ENCODE assay signal across 8 cellular contexts in genomic region chr1:16895602-16896315, GRCh38. TPM values are rescaled to one million over a fixed set of nuclear protein-coding genes. Genes with fewer than 3 reads are reported as not detected.
A peak's percentile ranks its signal among the peaks of the same experiment; 100 is the strongest.
DNase-seq lines count a peak whose midpoint lies in the region; ATAC-seq lines count a peak whose summit lies in the region.

Gene RNU1-2, plus strand, starts transcription at chr1:16895980.

- POLR2A ChIA-PET in activated CD8-positive, alpha-beta memory T cell treated with anti-CD3 and anti-CD28 coated beads for 36 hours (lab: Charles Lee), result interaction anchor here (0.7 to 1.2 kb wide), 5 partner anchors 9 to 382 kb away, joined by 3 to 14 read pairs (median 3); no protein-coding TSS in a partner anchor

- CTCF ChIA-PET in activated CD8-positive, alpha-beta memory T cell treated with anti-CD3 and anti-CD28 coated beads for 36 hours (lab: Charles Lee), result interaction anchor here (1.4 kb wide), 1 partner anchor 9 kb away, joined by 4 read pairs; no protein-coding TSS in a partner anchor

- DNase-seq in COR-L47 (lab: John Stamatoyannopoulos, UW) (peak; percentile 82), HUDEP-2 (lab: John Stamatoyannopoulos, UW; ENCODE audit: unreplicated experiment in 76 of 76) (peak; percentile 36 to 96 (median 87)), NOMO-1 treated with dmso at 0.1 percent for 144 hours (lab: John Stamatoyannopoulos, UW; ENCODE audit: unreplicated experiment) (peak; percentile 93), medulla oblongata (ENCODE audit: extremely low spot score) (peak; percentile 97)
- DNase-seq in effector CD8-positive, alpha-beta T cell (lab: John Stamatoyannopoulos, UW), result peak; percentile 74
- peak; percentile 59 to 84 (median 65) for DNase-seq in stimulated activated CD4-positive, alpha-beta T cell treated with anti-CD3 and anti-CD28 coated beads, TNF-alpha, amount 100 ng/mL, for 4 hours (ENCODE audit: low read depth in 3 of 3)

- peak; percentile 99 for ATAC-seq in GM21423 (IDR thresholded peaks at IDR 0.05; ENCODE audit: unreplicated experiment)

RNA-seq across cellular contexts. Expression of gene RNU1-2, which starts in this region (rescaled TPM):
- 1,000 to 10,000 TPM in 1 of 2 experiments, 100 to 1,000 TPM in 1; 907 to 1,003 TPM for total RNA-seq in activated CD8-positive, alpha-beta memory T cell treated with anti-CD3 and anti-CD28 coated beads for 36 hours

Comparison
In these comparisons a context has a peak if more than half of its experiments do, and no peak if none do; other contexts are left out.
1. Peak in every context shown above with its lines: DNase-seq and ATAC-seq.